Comparison of ENCODE assay signal across 18 cellular contexts in the genomic region with DNA sequence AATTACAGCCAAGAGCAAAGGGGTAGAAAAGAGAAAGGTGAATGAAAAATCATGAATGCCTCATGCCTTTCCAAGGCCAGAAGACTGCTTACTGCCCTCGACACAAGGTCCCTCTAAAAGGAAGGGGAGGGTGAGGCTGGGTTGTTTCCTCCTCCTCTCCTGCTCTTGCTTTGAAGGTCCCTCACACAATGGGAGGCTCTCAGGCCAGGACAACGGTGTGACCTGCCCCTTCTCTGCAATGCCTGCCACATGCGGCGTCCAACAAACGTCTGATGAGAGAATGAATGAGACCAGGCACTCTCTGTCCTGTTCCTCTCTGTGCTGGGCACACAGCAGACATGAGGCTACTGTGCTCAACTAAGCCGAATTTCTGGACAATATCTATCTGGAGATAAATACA. TPM values are rescaled to one million over a fixed set of nuclear protein-coding genes. Genes with fewer than 3 reads are reported as not detected.
A peak's percentile ranks its signal among the peaks of the same experiment; 100 is the strongest.
DNase-seq lines count a peak whose midpoint lies in the region; ATAC-seq and TF ChIP-seq lines count a peak whose summit lies in the region.
"Had no signal": no experiment of that assay in that cellular context is flagged by ENCODE, and none has a peak within 500 bp of the region (broad histone marks: within the 10 kb centered on the region; RNA-seq: fewer than 3 reads in every experiment).

No MANE protein-coding gene starts in this region.

- H3K27me3 Mint-ChIP-seq in CD8-positive, alpha-beta T cell (ENCODE audit: low read depth) = no peaks in the 10 kb centered on the region
- H3K27me3 Mint-ChIP-seq in T-cell (no peaks in the 10 kb centered on the region), endothelial cell (ENCODE audit: unreplicated experiment) (peaks cover 7% of the 10 kb centered on the region), neural crest cell (ENCODE audit: low read depth) (no peaks in the 10 kb centered on the region)

- H3K36me3 Mint-ChIP-seq in CD8-positive, alpha-beta T cell = peaks cover 24% of the 10 kb centered on the region
- H3K36me3 Mint-ChIP-seq in T-cell (peaks cover 13% of the 10 kb centered on the region), endothelial cell (ENCODE audit: low read depth, unreplicated experiment) (peaks cover 4% of the 10 kb centered on the region), neural crest cell (ENCODE audit: low read depth) (no peaks in the 10 kb centered on the region)

- no peaks in the 10 kb centered on the region for H3F3A ChIP-seq in smooth muscle cell (ENCODE audit: low read depth)

- intact Hi-C loops in CD8-positive, alpha-beta T cell (cut with DNase I, micrococcal nuclease) = loop anchor here in 1 of 2 experiments (5.0 kb wide), 1 partner anchor 68 kb away; no protein-coding TSS in a partner anchor

- H3K9me3 Mint-ChIP-seq in CD8-positive, alpha-beta T cell = no peaks in the 10 kb centered on the region
- H3K9me3 Mint-ChIP-seq in T-cell (no peaks in the 10 kb centered on the region), endothelial cell (ENCODE audit: unreplicated experiment) (no peaks in the 10 kb centered on the region), neural crest cell (no peaks in the 10 kb centered on the region)

- H3K9ac ChIP-seq in smooth muscle cell (ENCODE audit: low read depth) = no peak overlapping the region
- H3K9ac ChIP-seq: SK-N-SH had no signal

- H4K20me1 ChIP-seq in smooth muscle cell (ENCODE audit: low read depth) = peaks cover 100% of the 10 kb centered on the region

- peaks cover 71% of the 10 kb centered on the region for H3K79me2 ChIP-seq in smooth muscle cell (ENCODE audit: low read depth)

- no peak overlapping the region for H3K27ac ChIP-seq in CD8-positive, alpha-beta T cell (ENCODE audit: low read depth, low read length)
- no peak overlapping the region for H3K27ac ChIP-seq in smooth muscle cell (ENCODE audit: low read depth)
- H3K27ac ChIP-seq: colonic mucosa had no signal

- H3K4me3 ChIP-seq in CD8-positive, alpha-beta T cell (ENCODE audit: low read depth, low read length) = no peak overlapping the region
- no peak overlapping the region for H3K4me3 ChIP-seq in smooth muscle cell
- H3K4me3 ChIP-seq: colonic mucosa had no signal

- 67% methylated on average over 6 of the region's 6 CpGs for WGBS in smooth muscle cell (ENCODE audit: low lambda C conversion rate)

- peaks cover 86% of the 10 kb centered on the region for H3K4me1 Mint-ChIP-seq in CD8-positive, alpha-beta T cell (ENCODE audit: low read depth)
- peaks cover 87 to 89% (median 89%) of the 10 kb centered on the region in 3 donors for H3K4me1 Mint-ChIP-seq in T-cell
- peaks cover 62% of the 10 kb centered on the region for H3K4me1 Mint-ChIP-seq in endothelial cell (ENCODE audit: unreplicated experiment)
- peaks cover 61% of the 10 kb centered on the region for H3K4me1 Mint-ChIP-seq in neural crest cell

- CTCF ChIA-PET in CD8-positive, alpha-beta T cell (lab: Charles Lee) = no interaction called here
- CTCF ChIA-PET in T-cell (lab: Charles Lee) = no interaction called here

- no peak overlapping the region for H3K4me2 ChIP-seq in smooth muscle cell

- H3K4me1 ChIP-seq in CD8-positive, alpha-beta T cell (ENCODE audit: insufficient read depth, low read length) = peaks cover 58% of the 10 kb centered on the region
- H3K4me1 ChIP-seq in smooth muscle cell (ENCODE audit: low read depth) = peaks cover 64% of the 10 kb centered on the region

- H3K27me3 ChIP-seq in CD8-positive, alpha-beta T cell (ENCODE audit: insufficient read depth, low read length) = no peaks in the 10 kb centered on the region
- no peaks in the 10 kb centered on the region for H3K27me3 ChIP-seq in smooth muscle cell (ENCODE audit: low read depth)
- H3K27me3 ChIP-seq: colonic mucosa had no signal

- TF ChIP-seq CTCF in CD8-positive, alpha-beta T cell (IDR thresholded peaks at IDR 0.05) = no peak
- TF ChIP-seq CTCF in endothelial cell (IDR thresholded peaks at IDR 0.05; ENCODE audit: unreplicated experiment) = no peak
- no peak for TF ChIP-seq CTCF in neural crest cell (conservative IDR thresholded peaks at IDR 0.05)
- no peak for TF ChIP-seq CTCF in smooth muscle cell (IDR thresholded peaks at IDR 0.05; ENCODE audit: borderline replicate concordance, insufficient read depth, poor library complexity, severe bottlenecking)

- POLR2A ChIA-PET in CD8-positive, alpha-beta T cell (lab: Charles Lee) = no interaction called here
- POLR2A ChIA-PET in T-cell (lab: Charles Lee) = no interaction called here

- ATAC-seq in CD8-positive, alpha-beta T cell = no peak
- ATAC-seq in T-cell (replicated peaks in 1 of 4) = no peak
- ATAC-seq in HG02610 (IDR thresholded peaks at IDR 0.05; ENCODE audit: unreplicated experiment) = no peak
- ATAC-seq in GM18873 (IDR thresholded peaks at IDR 0.05; ENCODE audit: low FRiP score, unreplicated experiment) = no peak
- ATAC-seq: left lobe of liver, sciatic nerve had no signal

- H3K4me3 Mint-ChIP-seq in CD8-positive, alpha-beta T cell = peak overlapping the region; percentile 26
- H3K4me3 Mint-ChIP-seq in T-cell (peak overlapping the region in 2 of 3 donors; percentile 39 to 82), endothelial cell (ENCODE audit: unreplicated experiment) (peak overlapping the region; percentile 37), neural crest cell (no peak overlapping the region)

- H3K36me3 ChIP-seq in CD8-positive, alpha-beta T cell (ENCODE audit: insufficient read depth, low read length) = no peaks in the 10 kb centered on the region
- no peaks in the 10 kb centered on the region for H3K36me3 ChIP-seq in smooth muscle cell (ENCODE audit: low read depth)

- no peak for DNase-seq in CD8-positive, alpha-beta T cell
- no peak for DNase-seq in T-cell
- DNase-seq in endothelial cell (ENCODE audit: low spot score) = no peak
- DNase-seq in neural crest cell (ENCODE audit: low read depth, low spot score) = no peak
- DNase-seq in HuH-7.5 (ENCODE audit: low spot score) = no peak
- no peak for DNase-seq in smooth muscle cell (lab: John Stamatoyannopoulos, UW; ENCODE audit: unreplicated experiment)
- DNase-seq: activated CD4-positive, alpha-beta T cell treated with anti-CD3 and anti-CD28 coated beads, Interleukin-2, amount 50 U/mL, for 1 hour; activated naive CD4-positive, alpha-beta T cell treated with Interleukin-2 at 50 U/mL for 16 hours; Calu3; colonic mucosa; erythroblast; NCI-H1417 treated with DMSO at 0.1 percent for 48 hours; SK-N-SH; stimulated activated CD4-positive, alpha-beta T cell treated with anti-CD3 and anti-CD28 coated beads, Interleukin-1b, Interleukin-23, amount 100 ng/mL, for 48 hours had no signal

- H2AFZ ChIP-seq in smooth muscle cell (ENCODE audit: low read depth) = no peak overlapping the region

- H3K9me3 ChIP-seq in CD8-positive, alpha-beta T cell (ENCODE audit: low read length) = no peaks in the 10 kb centered on the region
- no peaks in the 10 kb centered on the region for H3K9me3 ChIP-seq in smooth muscle cell (replicated peaks; ENCODE audit: low read depth)
- H3K9me3 ChIP-seq: colonic mucosa, SK-N-SH had no signal

- H3K27ac Mint-ChIP-seq in CD8-positive, alpha-beta T cell = peak overlapping the region; percentile 41
- H3K27ac Mint-ChIP-seq in T-cell (peak overlapping the region; percentile 43 to 70), endothelial cell (ENCODE audit: unreplicated experiment) (peak overlapping the region; percentile 78), neural crest cell (ENCODE audit: unreplicated experiment) (peak overlapping the region; percentile 69)

RNA-seq across cellular contexts. Expression of a gene that starts 51.3 kb away (rescaled TPM):
- total RNA-seq in CD8-positive, alpha-beta T cell = 10 to 100 TPM; 41.5 to 47.7 TPM
- total RNA-seq in T-cell = 10 to 100 TPM; 51.5 to 84.5 (median 69.2) TPM
- total RNA-seq in endothelial cell (ENCODE audit: unreplicated experiment) = 142 TPM
- 94.3 and 99.0 TPM in 2 replicates for total RNA-seq in neural crest cell
- total RNA-seq in smooth muscle cell = 30.1 and 42.3 TPM in 2 replicates
- polyA plus RNA-seq in smooth muscle cell = 23.6 and 26.5 TPM in 2 replicates
